Comparison of ENCODE assay signal across 20 cellular contexts in the genomic region with DNA sequence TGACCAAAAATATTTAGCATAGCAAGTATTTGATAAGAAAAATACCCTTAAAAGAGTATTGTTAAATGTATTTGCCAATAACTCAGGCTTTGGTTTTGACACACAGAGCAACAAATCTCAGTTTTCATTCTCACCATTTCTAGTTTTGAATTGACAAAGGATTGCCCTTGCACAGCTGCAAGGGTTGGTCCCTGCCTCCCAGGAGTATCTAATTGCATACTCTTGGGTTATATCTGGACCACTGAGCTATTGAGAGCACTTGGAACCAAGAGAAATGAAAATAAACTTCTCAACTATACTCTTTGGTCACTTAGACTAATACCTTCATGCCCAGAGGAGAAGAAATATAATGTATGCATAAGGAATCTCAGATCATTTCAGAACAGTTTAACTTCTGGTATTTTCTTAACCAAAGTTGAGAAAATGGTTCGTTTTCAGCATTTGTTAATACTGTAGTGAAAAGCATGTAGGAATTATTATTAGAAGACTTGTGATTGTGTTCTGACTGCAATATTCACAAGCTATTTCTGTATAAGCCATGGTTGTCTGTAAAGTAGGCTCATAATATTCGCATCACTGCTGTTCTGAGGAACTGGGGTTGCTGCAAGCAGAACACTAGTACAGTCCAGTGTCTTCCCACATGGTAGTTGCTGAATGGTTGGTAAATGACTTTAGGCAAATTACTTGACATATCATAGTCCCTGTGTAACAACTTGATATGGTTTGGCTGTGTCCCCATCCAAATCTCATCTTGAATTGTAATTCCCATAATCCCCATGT. TPM values are rescaled to one million over a fixed set of nuclear protein-coding genes. Genes with fewer than 3 reads are reported as not detected.
A peak's percentile ranks its signal among the peaks of the same experiment; 100 is the strongest.
DNase-seq lines count a peak whose midpoint lies in the region; ATAC-seq and TF ChIP-seq lines count a peak whose summit lies in the region.
"Had no signal": no experiment of that assay in that cellular context is flagged by ENCODE, and none has a peak within 500 bp of the region (broad histone marks: within the 10 kb centered on the region; RNA-seq: fewer than 3 reads in every experiment).

No MANE protein-coding gene starts in this region.

- no peak overlapping the region for H3K4me3 ChIP-seq in choroid plexus epithelial cell (ENCODE audit: low read depth, low read length)
- no peak overlapping the region for H3K4me3 ChIP-seq in aorta (ENCODE audit: low read length in 2 of 2)
- H3K4me3 ChIP-seq: ascending aorta, HAP-1, left lung, right atrium auricular region had no signal

- peak; percentile 31 for DNase-seq in GM10248 (ENCODE audit: extremely low spot score)
- DNase-seq in choroid plexus epithelial cell (ENCODE audit: low read depth): peak; percentile 32
- DNase-seq in DMS53 (lab: John Stamatoyannopoulos, UW): no peak
- DNase-seq in aorta: no peak
- no peak for DNase-seq in AML-193 (lab: John Stamatoyannopoulos, UW)
- DNase-seq: activated CD4-positive, alpha-beta T cell treated with anti-CD3 and anti-CD28 coated beads, Interleukin-2, amount 50 U/mL, for 1 hour; dermis blood vessel endothelial cell; left lung; natural killer cell; NCI-H1417 treated with DMSO at 0.1 percent for 48 hours; Right ventricle myocardium superior; stimulated activated CD4-positive, alpha-beta T cell treated with anti-CD3 and anti-CD28 coated beads, Interleukin-4, amount 100 ng/mL, for 24 hours; stimulated activated naive CD4-positive, alpha-beta T cell; T-helper 9 cell had no signal

- H3K36me3 ChIP-seq in aorta (ENCODE audit: control insufficient read depth in 1 of 2, insufficient read depth in 2 of 2, low read length in 1 of 2): no peaks in the 10 kb centered on the region

- POLR2A ChIA-PET in GM10248 (lab: Yijun Ruan, JAX): interaction anchor here (0.9 kb wide), 1 partner anchor 9 kb away, joined by 4 read pairs; a partner anchor contains a TSS

- no peak for TF ChIP-seq CTCF in GM10248 (IDR thresholded peaks at IDR 0.05; ENCODE audit: control extremely low read depth, extremely low read depth, low read depth, missing control alignments)
- no peak for TF ChIP-seq CTCF in choroid plexus epithelial cell (conservative IDR thresholded peaks at IDR 0.05; ENCODE audit: low read depth, low read length)

- 72 to 84% methylated on average over 2 of the region's 2 CpGs for WGBS in aorta, 2 donors

- CTCF ChIA-PET in GM10248 (lab: Yijun Ruan, JAX): interaction anchor here (1.1 to 2.5 kb wide), 3 partner anchors 14 to 28 kb away, joined by 3 to 8 read pairs (median 3); no protein-coding TSS in a partner anchor

- intact Hi-C loops in aorta (cut with DNase I): no loop called here

- H3K27me3 ChIP-seq in aorta (ENCODE audit: control insufficient read depth in 1 of 2, insufficient read depth in 2 of 2, low read length in 1 of 2): no peaks in the 10 kb centered on the region
- H3K27me3 ChIP-seq: ascending aorta, left lung, right atrium auricular region had no signal

- ATAC-seq in GM19035 (IDR thresholded peaks at IDR 0.05; ENCODE audit: unreplicated experiment): peak; percentile 63
- ATAC-seq in HG03025 (IDR thresholded peaks at IDR 0.05; ENCODE audit: low FRiP score, unreplicated experiment): peak; percentile 55
- no peak for ATAC-seq in aorta (ENCODE audit: low FRiP score)
- ATAC-seq in HG03108 (IDR thresholded peaks at IDR 0.05; ENCODE audit: unreplicated experiment): no peak
- ATAC-seq: left lung, natural killer cell had no signal

- H3K4me1 ChIP-seq in aorta (ENCODE audit: control insufficient read depth in 1 of 2, insufficient read depth in 2 of 2, low read length in 2 of 2): no peaks in the 10 kb centered on the region
- H3K4me1 ChIP-seq: ascending aorta, left lung, right atrium auricular region had no signal

- no peak overlapping the region for H3K27ac ChIP-seq in aorta (ENCODE audit: low read depth in 1 of 2, low read length in 2 of 2)
- H3K27ac ChIP-seq: ascending aorta, left lung, right atrium auricular region had no signal

- H3K9me3 ChIP-seq in aorta (ENCODE audit: control insufficient read depth, low read length): no peaks in the 10 kb centered on the region
- H3K9me3 ChIP-seq: ascending aorta, HAP-1, left lung, right atrium auricular region had no signal

RNA-seq across cellular contexts. Expression of a gene that starts 7.9 kb away (rescaled TPM):
- total RNA-seq in aorta: 10 to 100 TPM; 21.2 to 29.4 TPM
- polyA plus RNA-seq in aorta: 1 to 10 TPM; 7.6 to 8.9 TPM

RNA-seq across cellular contexts. Expression of a gene that starts 8.2 kb away (rescaled TPM):
- total RNA-seq in aorta: 10 to 100 TPM; 35.8 to 43.2 TPM
- polyA plus RNA-seq in aorta: 10 to 100 TPM; 17.2 to 22.5 TPM

Comparison
In these comparisons a context has a peak if more than half of its experiments do, and no peak if none do; other contexts are left out.
1. DNase-seq: peak in GM10248 (single experiment) and choroid plexus epithelial cell (single experiment); none in DMS53 (single experiment), aorta (0 of 2) and AML-193 (0 of 2).
2. ATAC-seq: peak in GM19035 (single experiment) and HG03025 (single experiment); none in aorta (single experiment) and HG03108 (single experiment).